20 cellular contexts compared by ENCODE assay signal in genomic region chr16:49969356-49970030, GRCh38. TPM values are rescaled to one million over a fixed set of nuclear protein-coding genes. Genes with fewer than 3 reads are reported as not detected.
A peak's percentile ranks its signal among the peaks of the same experiment; 100 is the strongest.
DNase-seq lines count a peak whose midpoint lies in the region; ATAC-seq and TF ChIP-seq lines count a peak whose summit lies in the region.
"Had no signal": no experiment of that assay in that cellular context is flagged by ENCODE, and none has a peak within 500 bp of the region (broad histone marks: within the 10 kb centered on the region; RNA-seq: fewer than 3 reads in every experiment).

No MANE protein-coding gene starts in this region.

- H3K4me1 Mint-ChIP-seq in Caco-2 (ENCODE audit: low read depth, unreplicated experiment) = peaks cover 16% of the 10 kb centered on the region
- H3K4me1 Mint-ChIP-seq in endodermal cell = peaks cover 5% of the 10 kb centered on the region
- peaks cover 25% of the 10 kb centered on the region for H3K4me1 Mint-ChIP-seq in neural crest cell
- H3K4me1 Mint-ChIP-seq in endothelial cell (ENCODE audit: unreplicated experiment) = no peaks in the 10 kb centered on the region
- H3K4me1 Mint-ChIP-seq in stimulated activated naive CD8-positive, alpha-beta T cell treated with anti-CD3 and anti-CD28 coated beads, Interleukin-15, amount 100 ng/mL, for 72 hours = no peaks in the 10 kb centered on the region
- H3K4me1 Mint-ChIP-seq: stimulated activated naive B cell treated with anti-CD40 and anti-IgM and Interleukin-4, amounts not matched to agents 10 μg/mL and 1 μg/mL and 100 μg/mL, for 72 hours had no signal

- H3K4me3 ChIP-seq in Caco-2 (ENCODE audit: low read depth, low read length) (peak overlapping the region; percentile 25), endodermal cell (ENCODE audit: low read length) (no peak overlapping the region)
- H3K4me3 ChIP-seq: adrenal gland, SK-N-MC, transverse colon had no signal

- no TSS peak for BruUV-seq in Caco-2 (replicated peaks; lab: Mats Ljungman, UMichigan)

- H3K4me3 Mint-ChIP-seq in Caco-2 (ENCODE audit: unreplicated experiment) = peak overlapping the region; percentile 68
- H3K4me3 Mint-ChIP-seq in endodermal cell = no peak overlapping the region
- peak overlapping the region; percentile 52 for H3K4me3 Mint-ChIP-seq in neural crest cell
- no peak overlapping the region for H3K4me3 Mint-ChIP-seq in endothelial cell (ENCODE audit: unreplicated experiment)
- H3K4me3 Mint-ChIP-seq in stimulated activated naive CD8-positive, alpha-beta T cell treated with anti-CD3 and anti-CD28 coated beads, Interleukin-15, amount 100 ng/mL, for 72 hours = no peak overlapping the region
- H3K4me3 Mint-ChIP-seq: stimulated activated naive B cell treated with anti-CD40 and anti-IgM and Interleukin-4, amounts not matched to agents 10 μg/mL and 1 μg/mL and 100 μg/mL, for 72 hours had no signal

- intact Hi-C loops in Caco-2 (cut with micrococcal nuclease; ENCODE audit: unreplicated experiment) = no loop called here

- H3K36me3 ChIP-seq in Caco-2 (ENCODE audit: control insufficient read depth, insufficient read depth, low read length) = no peaks in the 10 kb centered on the region
- no peaks in the 10 kb centered on the region for H3K36me3 ChIP-seq in endodermal cell (ENCODE audit: control insufficient read depth, insufficient read depth, low read length)
- H3K36me3 ChIP-seq: adrenal gland, transverse colon had no signal

- TF ChIP-seq CTCF in Caco-2 (IDR thresholded peaks at IDR 0.05; ENCODE audit: insufficient read depth in 1 of 2, low read depth in 1 of 2, low read length in 1 of 2, severe bottlenecking in 1 of 2, unreplicated experiment in 1 of 2) (no peak), endodermal cell (conservative IDR thresholded peaks at IDR 0.05) (no peak), neural crest cell (conservative IDR thresholded peaks at IDR 0.05) (no peak), endothelial cell (IDR thresholded peaks at IDR 0.05; ENCODE audit: unreplicated experiment) (no peak)

- H3K36me3 Mint-ChIP-seq in Caco-2 (ENCODE audit: insufficient read depth, unreplicated experiment) (no peaks in the 10 kb centered on the region), endodermal cell (ENCODE audit: low read depth) (no peaks in the 10 kb centered on the region), neural crest cell (ENCODE audit: low read depth) (no peaks in the 10 kb centered on the region), endothelial cell (ENCODE audit: low read depth, unreplicated experiment) (no peaks in the 10 kb centered on the region)
- H3K36me3 Mint-ChIP-seq: stimulated activated naive B cell treated with anti-CD40 and anti-IgM and Interleukin-4, amounts not matched to agents 10 μg/mL and 1 μg/mL and 100 μg/mL, for 72 hours had no signal

- H3K27ac ChIP-seq in endodermal cell (ENCODE audit: low read depth, low read length) = peak overlapping the region; percentile 44
- H3K27ac ChIP-seq: adrenal gland, SK-N-MC, transverse colon had no signal

- H3K4me1 ChIP-seq in Caco-2 = no peaks in the 10 kb centered on the region
- no peaks in the 10 kb centered on the region for H3K4me1 ChIP-seq in endodermal cell (ENCODE audit: control insufficient read depth, insufficient read depth, low read length)
- H3K4me1 ChIP-seq: adrenal gland had no signal

- H3K27ac Mint-ChIP-seq in Caco-2 (ENCODE audit: unreplicated experiment) (no peak overlapping the region), endodermal cell (no peak overlapping the region), neural crest cell (ENCODE audit: unreplicated experiment) (no peak overlapping the region), endothelial cell (ENCODE audit: unreplicated experiment) (no peak overlapping the region)
- no peak overlapping the region for H3K27ac Mint-ChIP-seq in stimulated activated naive CD8-positive, alpha-beta T cell treated with anti-CD3 and anti-CD28 coated beads, Interleukin-15, amount 100 ng/mL, for 72 hours
- H3K27ac Mint-ChIP-seq: activated T-helper 2 cell treated with anti-CD3 and anti-CD28 coated beads, Interferon-gamma antibody, Interleukin-2, Interleukin-4, amounts not matched to agents 10 μg/mL and 5 μg/mL and 100 μg/mL, durations not matched to agents 14 hours and 24 hours and 36 hours; stimulated activated naive B cell treated with anti-CD40 and anti-IgM and Interleukin-4, amounts not matched to agents 10 μg/mL and 1 μg/mL and 100 μg/mL, for 72 hours had no signal

- DNase-seq in Caco-2 (peak; percentile 44 to 46), NCI-H2227 treated with DMSO at 0.1 percent for 48 hours (lab: John Stamatoyannopoulos, UW) (peak; percentile 34), endodermal cell (no peak), neural crest cell (ENCODE audit: low read depth, low spot score) (no peak), endothelial cell (ENCODE audit: low spot score) (no peak)
- no peak for DNase-seq in stimulated activated naive CD8-positive, alpha-beta T cell treated with anti-CD3 and anti-CD28 coated beads, Interleukin-15, amount 100 ng/mL, for 72 hours
- DNase-seq: activated CD4-positive, CD25-positive, alpha-beta regulatory T cell treated with anti-CD3 and anti-CD28 coated beads, Interleukin-2, amount 50 U/mL, for 72 hours; cerebellar nuclear complex; left colon; NCI-H2081; posterior cingulate gyrus; stimulated activated naive B cell treated with anti-CD40 and anti-IgM and Interleukin-4, amounts not matched to agents 10 μg/mL and 1 μg/mL and 100 μg/mL, for 72 hours; T-helper 9 cell; transverse colon had no signal

- H3K27me3 ChIP-seq in Caco-2 (replicated peaks; ENCODE audit: control insufficient read depth, insufficient read depth, low read length) (0 out of 2 replicates have a peak, but pooled peaks cover 3% of the 10 kb centered on the region), endodermal cell (ENCODE audit: control insufficient read depth, insufficient read depth, low read length, poor library complexity, severe bottlenecking) (no peaks in the 10 kb centered on the region)
- H3K27me3 ChIP-seq: adrenal gland had no signal

- 88 to 93% methylated on average over 19 to 21 of the region's 21 CpGs for WGBS in endodermal cell (ENCODE audit: insufficient coverage in 1 of 2, insufficient read length in 1 of 2), 2 experiments

- no peak overlapping the region for H3K9ac ChIP-seq in endodermal cell (ENCODE audit: extremely low read depth, low read length, poor library complexity, severe bottlenecking)

- H3K27me3 Mint-ChIP-seq in Caco-2 (ENCODE audit: insufficient read depth, unreplicated experiment) (peaks cover 4% of the 10 kb centered on the region), endodermal cell (ENCODE audit: insufficient read depth) (peaks cover 3% of the 10 kb centered on the region), neural crest cell (ENCODE audit: low read depth) (no peaks in the 10 kb centered on the region), endothelial cell (ENCODE audit: unreplicated experiment) (no peaks in the 10 kb centered on the region)
- H3K27me3 Mint-ChIP-seq in stimulated activated naive CD8-positive, alpha-beta T cell treated with anti-CD3 and anti-CD28 coated beads, Interleukin-15, amount 100 ng/mL, for 72 hours = peaks cover 28% of the 10 kb centered on the region

- CTCF ChIA-PET in Caco-2 (lab: Charles Lee) = interaction anchor here (1.5 kb wide), 1 partner anchor 12 kb away, joined by 6 read pairs; no protein-coding TSS in a partner anchor

- H3K9me3 ChIP-seq in Caco-2 (no peaks in the 10 kb centered on the region), endodermal cell (ENCODE audit: control insufficient read depth, low read length) (no peaks in the 10 kb centered on the region)
- H3K9me3 ChIP-seq: adrenal gland, transverse colon had no signal

- POLR2A ChIA-PET in Caco-2 (lab: Charles Lee) = no interaction called here

- ATAC-seq in GM18519 (IDR thresholded peaks at IDR 0.05; ENCODE audit: low FRiP score, unreplicated experiment) (no peak), GM19397 (IDR thresholded peaks at IDR 0.05; ENCODE audit: unreplicated experiment) (no peak)
- ATAC-seq in stimulated activated naive CD8-positive, alpha-beta T cell treated with anti-CD3 and anti-CD28 coated beads, Interleukin-15, amount 100 ng/mL, for 72 hours = no peak
- ATAC-seq: HCT116; left colon; stimulated activated naive B cell treated with anti-CD40 and anti-IgM and Interleukin-4, amounts not matched to agents 10 μg/mL and 1 μg/mL and 100 μg/mL, for 72 hours had no signal

- H3K9me3 Mint-ChIP-seq in Caco-2 (ENCODE audit: unreplicated experiment) = no peaks in the 10 kb centered on the region
- no peaks in the 10 kb centered on the region for H3K9me3 Mint-ChIP-seq in endodermal cell
- no peaks in the 10 kb centered on the region for H3K9me3 Mint-ChIP-seq in neural crest cell
- H3K9me3 Mint-ChIP-seq in endothelial cell (ENCODE audit: unreplicated experiment) = no peaks in the 10 kb centered on the region
- no peaks in the 10 kb centered on the region for H3K9me3 Mint-ChIP-seq in stimulated activated naive CD8-positive, alpha-beta T cell treated with anti-CD3 and anti-CD28 coated beads, Interleukin-15, amount 100 ng/mL, for 72 hours
- H3K9me3 Mint-ChIP-seq: activated T-helper 2 cell treated with anti-CD3 and anti-CD28 coated beads, Interferon-gamma antibody, Interleukin-2, Interleukin-4, amounts not matched to agents 10 μg/mL and 5 μg/mL and 100 μg/mL, durations not matched to agents 14 hours and 24 hours and 36 hours; stimulated activated naive B cell treated with anti-CD40 and anti-IgM and Interleukin-4, amounts not matched to agents 10 μg/mL and 1 μg/mL and 100 μg/mL, for 72 hours had no signal

RNA-seq across cellular contexts. Expression of gene CNEP1R1, which starts 55.5 kb away (rescaled TPM):
- total RNA-seq in Caco-2 (2022) (34.5 and 39.4 TPM in 2 replicates), endodermal cell (10 to 100 TPM; 20.2 to 24.9 TPM), neural crest cell (19.5 and 20.6 TPM in 2 replicates), endothelial cell (ENCODE audit: unreplicated experiment) (32.7 TPM)
- 24.4 TPM for polyA plus RNA-seq in endodermal cell (2013, experiment 1 of 2)
- 22.3 TPM for polyA plus RNA-seq in endodermal cell (2013, experiment 2 of 2)

Comparison
In these comparisons a context has a peak if more than half of its experiments do, and no peak if none do; other contexts are left out.
1. DNase-seq: peak in Caco-2 (2 of 2) and NCI-H2227 treated with DMSO at 0.1 percent for 48 hours (single experiment); none in endodermal cell (single experiment), neural crest cell (single experiment), endothelial cell (single experiment) and stimulated activated naive CD8-positive, alpha-beta T cell treated with anti-CD3 and anti-CD28 coated beads, Interleukin-15, amount 100 ng/mL, for 72 hours (0 of 2).
2. H3K4me3 Mint-ChIP-seq: peak in Caco-2 (single experiment) and neural crest cell (single experiment); none in endodermal cell (single experiment), endothelial cell (single experiment) and stimulated activated naive CD8-positive, alpha-beta T cell treated with anti-CD3 and anti-CD28 coated beads, Interleukin-15, amount 100 ng/mL, for 72 hours (0 of 2).